Comparison of ENCODE assay signal across 31 cellular contexts in the genomic region with DNA sequence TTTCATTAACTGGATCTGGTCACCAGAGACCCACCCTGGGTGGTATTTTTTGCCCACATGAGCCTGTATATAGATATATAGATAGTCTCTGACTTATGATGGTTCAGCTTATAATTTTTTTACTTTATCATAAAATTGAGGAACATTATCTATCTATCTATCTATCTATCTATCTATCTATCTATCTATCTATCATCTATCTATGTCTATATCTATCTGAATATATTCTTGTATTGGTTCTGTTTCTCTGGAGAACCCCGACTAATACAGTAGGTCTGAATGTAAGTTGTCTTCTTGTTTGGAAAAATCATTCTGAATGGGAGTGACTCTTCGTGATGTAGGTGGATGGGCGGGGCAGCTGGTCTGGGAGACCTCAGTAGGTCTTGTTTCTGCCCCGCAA. TPM values are rescaled to one million over a fixed set of nuclear protein-coding genes. Genes with fewer than 3 reads are reported as not detected.
DNase-seq lines count a peak whose midpoint lies in the region; ATAC-seq, FAIRE-seq and TF ChIP-seq lines count a peak whose summit lies in the region.
"Had no signal": no experiment of that assay in that cellular context is flagged by ENCODE, and none has a peak within 500 bp of the region (broad histone marks: within the 10 kb centered on the region; RNA-seq: fewer than 3 reads in every experiment).

No MANE protein-coding gene starts in this region.

- intact Hi-C loops in IMR-90 (cut with micrococcal nuclease): no loop called here
- intact Hi-C loops in activated naive CD4-positive, alpha-beta T cell treated with anti-CD3 and anti-CD28 coated beads for 36 hours (cut with micrococcal nuclease): no loop called here

- in situ Hi-C loops in IMR-90 (cut with MboI; ENCODE audit: low sequenced_read_pairs): no loop called here

- peak overlapping the region; percentile 94 for H3K27ac ChIP-seq in BLaER1
- H3K27ac ChIP-seq in IMR-90 (ENCODE audit: insufficient read depth, low read length): no peak overlapping the region
- no peak overlapping the region for H3K27ac ChIP-seq in astrocyte (ENCODE audit: low read depth, low read length)
- H3K27ac ChIP-seq in mesenchymal stem cell (ENCODE audit: low read length, poor library complexity, severe bottlenecking): no peak overlapping the region
- H3K27ac ChIP-seq: RWPE1, SK-N-MC had no signal

- peak overlapping the region; percentile 45 for H3K27ac Mint-ChIP-seq in astrocyte (ENCODE audit: unreplicated experiment)
- no peak overlapping the region for H3K27ac Mint-ChIP-seq in activated naive CD4-positive, alpha-beta T cell treated with anti-CD3 and anti-CD28 coated beads for 36 hours
- H3K27ac Mint-ChIP-seq: CD14-positive monocyte; CD8-positive, alpha-beta memory T cell; T-helper 1 cell treated with Interleukin-12 subunit alpha and Interleukin-12 subunit beta and Interleukin-4 antibody, amounts not matched to agents 30 μg/mL and 1 μg/mL, for 36 hours had no signal

- no peaks in the 10 kb centered on the region for H3K79me2 ChIP-seq in astrocyte (ENCODE audit: insufficient read depth, low read length)

- H4K5ac ChIP-seq in IMR-90 (ENCODE audit: low read depth, low read length): no peak overlapping the region

- H3K4ac ChIP-seq in IMR-90 (ENCODE audit: low read depth, low read length) (no peak overlapping the region; the same call in 1 of the 2 replicates), mesenchymal stem cell (ENCODE audit: low read depth in 1 of 2, low read length in 2 of 2) (peak overlapping the region in 1 of 2 experiments; percentile 43)

- H4K20me1 ChIP-seq in BLaER1: no peaks in the 10 kb centered on the region
- H4K20me1 ChIP-seq in IMR-90 (ENCODE audit: insufficient read depth, low read length): no peaks in the 10 kb centered on the region
- H4K20me1 ChIP-seq in astrocyte (ENCODE audit: insufficient read depth, low read length): no peaks in the 10 kb centered on the region

- ATAC-seq in IMR-90 (ENCODE audit: low read depth): no peak
- no peak for ATAC-seq in HG02571 (IDR thresholded peaks at IDR 0.05; ENCODE audit: unreplicated experiment)
- ATAC-seq: GM23338, Panc1 had no signal

- no peak for TF ChIP-seq CTCF in IMR-90 (conservative IDR thresholded peaks at IDR 0.05; ENCODE audit: low read depth, low read length)
- no peak for TF ChIP-seq CTCF in astrocyte (IDR thresholded peaks at IDR 0.05; ENCODE audit: insufficient read depth, low read depth, low read length)

- dilution Hi-C loops in IMR-90 (cut with HindIII; ENCODE audit: low sequenced_read_pairs, unreplicated experiment): no loop called here

- H3K23ac ChIP-seq in IMR-90 (ENCODE audit: low read depth, low read length) (no peak overlapping the region), mesenchymal stem cell (ENCODE audit: low read length in 2 of 2) (no peak overlapping the region)

- H3K79me1 ChIP-seq in IMR-90 (ENCODE audit: low read depth in 1 of 2, low read length in 2 of 2) (peaks cover 0 to 23% of the 10 kb centered on the region in 2 experiments; a peak in 2 of 4 replicates), mesenchymal stem cell (replicated peaks; ENCODE audit: low read length, poor library complexity, severe bottlenecking) (peaks cover 7% of the 10 kb centered on the region)

- peak overlapping the region; percentile 88 for H3K4me2 ChIP-seq in BLaER1
- H3K4me2 ChIP-seq in IMR-90 (ENCODE audit: low read depth, low read length): no peak overlapping the region
- H3K4me2 ChIP-seq in astrocyte (ENCODE audit: low read length): no peak overlapping the region
- no peak overlapping the region for H3K4me2 ChIP-seq in mesenchymal stem cell (ENCODE audit: low read length, poor library complexity, severe bottlenecking)
- H3K4me2 ChIP-seq: GM23338 had no signal

- H3K56ac ChIP-seq in IMR-90 (ENCODE audit: extremely low read depth, insufficient read depth, low read length): no peak overlapping the region

- CTCF ChIA-PET in IMR-90 (lab: Yijun Ruan, JAX): no interaction called here
- CTCF ChIA-PET in activated naive CD4-positive, alpha-beta T cell treated with anti-CD3 and anti-CD28 coated beads for 36 hours (lab: Charles Lee): no interaction called here

- peak overlapping the region; percentile 70 for H2BK20ac ChIP-seq in IMR-90 (ENCODE audit: low read depth, low read length)

- no peaks in the 10 kb centered on the region for H3K9me3 ChIP-seq in BLaER1
- no peaks in the 10 kb centered on the region for H3K9me3 ChIP-seq in IMR-90 (ENCODE audit: control insufficient read depth, insufficient read depth, low read length)
- no peaks in the 10 kb centered on the region for H3K9me3 ChIP-seq in astrocyte (ENCODE audit: insufficient read depth, low read depth, low read length)
- H3K9me3 ChIP-seq in mesenchymal stem cell (ENCODE audit: control insufficient read depth, low read length): no peaks in the 10 kb centered on the region
- H3K9me3 ChIP-seq: MG63 had no signal

- H2BK120ac ChIP-seq in IMR-90 (ENCODE audit: low read depth, low read length) (peak overlapping the region; percentile 41; the same call in 1 of the 2 replicates), mesenchymal stem cell (ENCODE audit: low read depth, low read length) (no peak overlapping the region)

- H2BK15ac ChIP-seq in IMR-90 (ENCODE audit: low read depth, low read length) (peak overlapping the region; percentile 91; the same call in 1 of the 3 replicates), mesenchymal stem cell (ENCODE audit: low read depth, poor library complexity, severe bottlenecking) (peak overlapping the region; percentile 73)

- H3K9ac ChIP-seq in BLaER1 (0 out of 2 replicates have a peak overlapping the region, but pooled peaks have one; percentile 32), IMR-90 (ENCODE audit: low read depth, low read length) (no peak overlapping the region), astrocyte (ENCODE audit: low read length) (no peak overlapping the region), mesenchymal stem cell (ENCODE audit: low read length) (no peak overlapping the region)

- no TSS peak for BruUV-seq in IMR-90 (replicated peaks; lab: Mats Ljungman, UMichigan)

- DNase-seq in IMR-90: no peak
- no peak for DNase-seq in astrocyte (ENCODE audit: low read depth)
- DNase-seq in mesenchymal stem cell: no peak
- DNase-seq in dermis blood vessel endothelial cell: no peak
- DNase-seq in activated naive CD4-positive, alpha-beta T cell treated with anti-CD3 and anti-CD28 coated beads for 36 hours: no peak
- DNase-seq: Calu3; CD8-positive, alpha-beta memory T cell; DMS79 treated with DMSO at 0.1 percent for 48 hours; H9; MG63; NCI-H1105 treated with DMSO at 0.1 percent for 48 hours; NCI-H146; NCI-H1930; NCI-H446; NCI-H524 treated with DMSO at 0.1 percent for 48 hours; NCI-H774; NK-92 treated with Interleukin-12 subunit alpha and Interleukin-12 subunit beta, amount 100 ng/mL, for 24 hours; SHP77 treated with DMSO at 0.1 percent for 48 hours; SW 1271 had no signal

- H3K36me3 Mint-ChIP-seq in astrocyte (ENCODE audit: low read depth, unreplicated experiment): no peaks in the 10 kb centered on the region
- no peaks in the 10 kb centered on the region for H3K36me3 Mint-ChIP-seq in activated naive CD4-positive, alpha-beta T cell treated with anti-CD3 and anti-CD28 coated beads for 36 hours (ENCODE audit: low read depth)
- H3K36me3 Mint-ChIP-seq: CD14-positive monocyte; CD8-positive, alpha-beta memory T cell had no signal

- FAIRE-seq in astrocyte (lab: Jason Lieb, UNC): no peak
- FAIRE-seq: A204.1 had no signal

- no peaks in the 10 kb centered on the region for H3K9me3 Mint-ChIP-seq in astrocyte (ENCODE audit: unreplicated experiment)
- no peaks in the 10 kb centered on the region for H3K9me3 Mint-ChIP-seq in activated naive CD4-positive, alpha-beta T cell treated with anti-CD3 and anti-CD28 coated beads for 36 hours
- H3K9me3 Mint-ChIP-seq: CD8-positive, alpha-beta memory T cell; GM23338; H9; T-helper 1 cell treated with Interleukin-12 subunit alpha and Interleukin-12 subunit beta and Interleukin-4 antibody, amounts not matched to agents 30 μg/mL and 1 μg/mL, for 36 hours had no signal

- H2BK5ac ChIP-seq in IMR-90 (ENCODE audit: low read depth, low read length, poor library complexity, severe bottlenecking): no peak overlapping the region
- no peak overlapping the region for H2BK5ac ChIP-seq in mesenchymal stem cell (ENCODE audit: low read depth, low read length, poor library complexity, severe bottlenecking)

- no peak overlapping the region for H2AFZ ChIP-seq in IMR-90 (replicated peaks; ENCODE audit: low read length, poor library complexity)
- H2AFZ ChIP-seq in astrocyte (ENCODE audit: low read depth, low read length): no peak overlapping the region
- H2AFZ ChIP-seq in mesenchymal stem cell (ENCODE audit: low read depth, low read length): no peak overlapping the region
- H2AFZ ChIP-seq: GM23338 had no signal

- H3K9me1 ChIP-seq in IMR-90 (ENCODE audit: insufficient read depth, low read length): peaks cover 19% of the 10 kb centered on the region

- H3K14ac ChIP-seq in IMR-90 (replicated peaks; ENCODE audit: low read depth, low read length): no peak overlapping the region
- H3K14ac ChIP-seq in mesenchymal stem cell (ENCODE audit: low read length in 2 of 2): no peak overlapping the region

- no peaks in the 10 kb centered on the region for H3K36me3 ChIP-seq in BLaER1
- no peaks in the 10 kb centered on the region for H3K36me3 ChIP-seq in IMR-90 (ENCODE audit: control insufficient read depth, insufficient read depth, low read length)
- H3K36me3 ChIP-seq in astrocyte (ENCODE audit: insufficient read depth, low read length): no peaks in the 10 kb centered on the region
- no peaks in the 10 kb centered on the region for H3K36me3 ChIP-seq in mesenchymal stem cell (ENCODE audit: control insufficient read depth in 1 of 2, insufficient read depth in 2 of 2, low read depth in 1 of 2, low read length in 2 of 2)
- H3K36me3 ChIP-seq: MG63 had no signal

- H4K8ac ChIP-seq in IMR-90 (ENCODE audit: low read depth in 2 of 2, low read length in 2 of 2): no peak overlapping the region
- no peak overlapping the region for H4K8ac ChIP-seq in mesenchymal stem cell (ENCODE audit: low read length)

- POLR2A ChIA-PET in IMR-90 (lab: Charles Lee; ENCODE audit: unreplicated experiment): interaction anchor here (0.8 kb wide), 1 partner anchor 13 kb away, joined by 4 read pairs; the partner anchor contains the start of gene CDKN1A

- H3K27me3 ChIP-seq in BLaER1: no peaks in the 10 kb centered on the region
- no peaks in the 10 kb centered on the region for H3K27me3 ChIP-seq in IMR-90 (ENCODE audit: control insufficient read depth, insufficient read depth, low read length)
- H3K27me3 ChIP-seq in astrocyte (ENCODE audit: insufficient read depth, low read length): peaks cover 4% of the 10 kb centered on the region
- H3K27me3 ChIP-seq in mesenchymal stem cell (ENCODE audit: control insufficient read depth in 1 of 2, insufficient read depth in 1 of 2, low read length in 2 of 2): peaks cover 0 to 9% of the 10 kb centered on the region in 2 experiments
- H3K27me3 ChIP-seq: MG63 had no signal

- H3K4me1 ChIP-seq in BLaER1 (peaks cover 99% of the 10 kb centered on the region), IMR-90 (ENCODE audit: control insufficient read depth, insufficient read depth, low read length) (peaks cover 13% of the 10 kb centered on the region), astrocyte (ENCODE audit: insufficient read depth, low read length) (peaks cover 18% of the 10 kb centered on the region), mesenchymal stem cell (ENCODE audit: control insufficient read depth, insufficient read depth, low read depth, low read length) (peaks cover 24% of the 10 kb centered on the region)

- H2AK5ac ChIP-seq in IMR-90 (ENCODE audit: low read depth, low read length) (no peak overlapping the region), mesenchymal stem cell (ENCODE audit: low read length, severe bottlenecking) (peak overlapping the region; percentile 70)

- peaks cover 25% of the 10 kb centered on the region for H3K4me1 Mint-ChIP-seq in astrocyte (ENCODE audit: low read depth, unreplicated experiment)
- H3K4me1 Mint-ChIP-seq in activated naive CD4-positive, alpha-beta T cell treated with anti-CD3 and anti-CD28 coated beads for 36 hours (ENCODE audit: low read depth): peaks cover 20% of the 10 kb centered on the region

- peak overlapping the region in 1 of 2 experiments; percentile 65 for H2BK12ac ChIP-seq in mesenchymal stem cell (ENCODE audit: low read length in 2 of 2)

- peaks cover 9% of the 10 kb centered on the region for H3K27me3 Mint-ChIP-seq in astrocyte (ENCODE audit: low read depth, unreplicated experiment)
- peaks cover under 1% of the 10 kb centered on the region for H3K27me3 Mint-ChIP-seq in activated naive CD4-positive, alpha-beta T cell treated with anti-CD3 and anti-CD28 coated beads for 36 hours (ENCODE audit: low read depth)

- no peak overlapping the region for H3K4me3 ChIP-seq in BLaER1
- no peak overlapping the region for H3K4me3 ChIP-seq in IMR-90 (ENCODE audit: insufficient read depth, low read depth, low read length)
- no peak overlapping the region for H3K4me3 ChIP-seq in astrocyte (ENCODE audit: insufficient read depth, low read depth, low read length)
- no peak overlapping the region for H3K4me3 ChIP-seq in mesenchymal stem cell (ENCODE audit: insufficient read depth in 1 of 2, low read depth in 1 of 2, low read length in 2 of 2)
- H3K4me3 ChIP-seq: GM23338, MG63, SK-N-MC had no signal

- H3K18ac ChIP-seq in IMR-90 (ENCODE audit: low read depth, low read length) (no peak overlapping the region), mesenchymal stem cell (ENCODE audit: low read depth in 1 of 2, low read length in 2 of 2) (no peak overlapping the region)

- no peak for TF ChIP-seq RAD21 in IMR-90 (IDR thresholded peaks at IDR 0.05; ENCODE audit: low read length)

- H2AK9ac ChIP-seq in IMR-90 (replicated peaks; ENCODE audit: low read depth, low read length, poor library complexity): no peak overlapping the region

- H3K4me3 Mint-ChIP-seq in astrocyte (ENCODE audit: unreplicated experiment): no peak overlapping the region
- no peak overlapping the region for H3K4me3 Mint-ChIP-seq in activated naive CD4-positive, alpha-beta T cell treated with anti-CD3 and anti-CD28 coated beads for 36 hours
- H3K4me3 Mint-ChIP-seq: CD14-positive monocyte; CD8-positive, alpha-beta memory T cell; GM23338; H9; T-helper 1 cell treated with Interleukin-12 subunit alpha and Interleukin-12 subunit beta and Interleukin-4 antibody, amounts not matched to agents 30 μg/mL and 1 μg/mL, for 36 hours had no signal

- WGBS in IMR-90 (ENCODE audit: extremely low coverage in 2 of 2, insufficient read length in 1 of 2), 2 experiments: no CpG with 5 or more reads among the region's 4 CpGs
- 97% methylated on average over 4 of the region's 4 CpGs for WGBS in mesenchymal stem cell

- TF ChIP-seq POLR2A in IMR-90 (IDR thresholded peaks at IDR 0.05; ENCODE audit: low read depth, low read length): no peak

- H4K91ac ChIP-seq in IMR-90 (ENCODE audit: insufficient read depth, low read depth, low read length) (0 out of 2 replicates have a peak overlapping the region, but pooled peaks have one; percentile 12), mesenchymal stem cell (ENCODE audit: low read length) (no peak overlapping the region)

RNA-seq across cellular contexts. Expression of gene CDKN1A, which starts 13.3 kb away (rescaled TPM):
- total RNA-seq in IMR-90 (2012; rRNA removed) (155 and 171 TPM in 2 replicates), astrocyte (932 and 1,014 TPM in 2 replicates), dermis blood vessel endothelial cell (141 and 189 TPM in 2 replicates)
- polyA plus RNA-seq in IMR-90 (2012; rRNA removed): 558 and 576 TPM in 2 replicates
- 616 and 909 TPM in 2 replicates for polyA plus RNA-seq in IMR-90 (2012; cell fraction: cytosol; rRNA removed)
- polyA plus RNA-seq in IMR-90 (2012; cell fraction: nucleus; rRNA removed; ENCODE audit: low replicate concordance): 366 and 434 TPM in 2 replicates
- polyA plus RNA-seq in mesenchymal stem cell (2013, experiment 1 of 2): 604 TPM
- 615 TPM for polyA plus RNA-seq in mesenchymal stem cell (2013, experiment 2 of 2)
- 10 to 100 TPM; 90.1 to 92.3 TPM for total RNA-seq in activated naive CD4-positive, alpha-beta T cell treated with anti-CD3 and anti-CD28 coated beads for 36 hours

RNA-seq across cellular contexts. Expression of gene RAB44, which starts 32.4 kb away (rescaled TPM):
- total RNA-seq in IMR-90 (2012; rRNA removed): not detected in 2 replicates
- 0.03 and 0.06 TPM in 2 replicates for polyA plus RNA-seq in IMR-90 (2012; rRNA removed)
- 0.01 TPM in 1 of 2 replicates, not detected in the other for polyA plus RNA-seq in IMR-90 (2012; cell fraction: cytosol; rRNA removed)
- 0.35 and 0.36 TPM in 2 replicates for polyA plus RNA-seq in IMR-90 (2012; cell fraction: nucleus; rRNA removed; ENCODE audit: low replicate concordance)
- total RNA-seq in astrocyte: 0.14 and 0.16 TPM in 2 replicates
- polyA plus RNA-seq in mesenchymal stem cell (2013, experiment 1 of 2): 0.01 TPM
- polyA plus RNA-seq in mesenchymal stem cell (2013, experiment 2 of 2): 0.01 TPM
- under 0.01 TPM in 1 of 2 replicates, not detected in the other for total RNA-seq in dermis blood vessel endothelial cell
- total RNA-seq in activated naive CD4-positive, alpha-beta T cell treated with anti-CD3 and anti-CD28 coated beads for 36 hours: under 1 TPM in 1 of 2 experiments, not detected in 1; 0.05 TPM
- total RNA-seq: Calu3; CD8-positive, alpha-beta memory T cell; GM23338; H9; HT-29; LHCN-M2 had no signal
- polyA plus RNA-seq: AG04450; CD8-positive, alpha-beta memory T cell; GM23338 had no signal
